In the genomic region with DNA sequence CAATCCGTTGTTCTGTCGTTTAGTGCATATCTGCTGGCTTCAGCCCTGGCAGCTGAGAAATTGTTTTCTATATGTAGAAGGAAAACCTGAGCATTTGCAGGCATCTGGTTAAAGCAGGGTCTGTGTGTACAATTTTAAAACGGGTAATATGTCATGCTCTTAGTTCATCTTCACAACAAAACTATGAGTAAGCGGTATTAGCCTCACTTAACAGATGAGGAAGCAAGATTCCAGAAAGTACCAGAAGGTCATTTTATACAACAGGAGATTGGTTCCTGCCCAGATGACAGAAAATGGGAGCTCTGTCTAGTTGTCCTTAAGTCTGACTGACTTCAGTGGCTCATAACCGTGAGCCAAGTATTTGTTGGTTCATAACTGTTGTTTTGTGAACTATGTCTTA, we compare ENCODE assay signal across 1 cellular context.
TF ChIP-seq lines count a peak whose summit lies in the region.

No MANE protein-coding gene starts in this region.

TF ChIP-seq in endothelial cell of umbilical vein, 7 proteins besides CTCF, POLR2A, EP300 and RAD21:
- TF ChIP-seq POLR2AphosphoS5 (IDR thresholded peaks at IDR 0.05; ENCODE audit: insufficient read depth, low read depth, low read length) (no peak), FOS (IDR thresholded peaks at IDR 0.05; ENCODE audit: borderline replicate concordance, insufficient read depth, low read length) (no peak)
- TF ChIP-seq, protein P1, sequence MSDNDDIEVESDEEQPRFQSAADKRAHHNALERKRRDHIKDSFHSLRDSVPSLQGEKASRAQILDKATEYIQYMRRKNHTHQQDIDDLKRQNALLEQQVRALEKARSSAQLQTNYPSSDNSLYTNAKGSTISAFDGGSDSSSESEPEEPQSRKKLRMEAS (IDR thresholded peaks at IDR 0.05; ENCODE audit: insufficient read depth, insufficient read length): no peak
